8 cellular contexts compared by ENCODE assay signal in the genomic region with DNA sequence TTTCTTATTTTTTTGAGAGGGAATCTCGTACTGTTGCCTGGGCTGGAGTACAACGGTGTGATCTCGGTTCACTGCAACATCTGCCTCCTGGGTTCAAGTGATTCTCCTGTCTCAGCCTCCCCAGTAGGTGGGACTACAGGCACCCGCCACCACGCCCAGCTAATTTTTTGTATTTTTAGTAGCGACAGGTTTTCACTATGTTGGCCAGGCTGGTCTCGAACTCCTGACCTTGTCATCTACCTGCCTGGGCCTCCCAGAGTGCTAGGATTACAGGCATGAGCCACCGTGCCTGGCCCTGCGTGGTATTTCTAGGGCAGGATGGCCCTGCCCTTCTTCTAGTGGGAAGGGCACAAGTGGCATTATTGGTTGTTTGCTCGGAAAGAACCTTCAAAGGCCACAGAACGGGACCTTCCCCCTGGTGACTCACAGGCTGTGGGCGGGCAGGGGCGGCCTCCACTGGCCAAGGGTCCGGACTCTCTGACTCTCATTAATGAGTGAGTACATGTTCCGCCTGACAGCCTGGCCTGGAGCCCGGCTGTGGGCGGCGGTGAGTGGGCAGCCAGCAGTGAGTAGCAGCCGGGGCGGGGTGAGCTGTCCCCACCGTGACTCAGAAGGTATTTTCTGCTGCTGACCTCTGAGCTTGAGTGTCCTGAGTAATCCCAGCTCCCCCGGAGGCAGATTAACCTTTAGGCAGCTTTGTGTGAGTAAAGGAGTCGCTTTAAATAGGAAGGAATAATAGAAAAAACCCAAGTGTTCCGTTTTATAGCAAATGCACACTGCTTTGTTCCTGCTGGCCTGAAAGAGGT. TPM values are rescaled to one million over a fixed set of nuclear protein-coding genes. Genes with fewer than 3 reads are reported as not detected.
DNase-seq lines count a peak whose midpoint lies in the region; ATAC-seq and TF ChIP-seq lines count a peak whose summit lies in the region.

No MANE protein-coding gene starts in this region.

- peaks cover 94% of the 10 kb centered on the region for H4K20me1 ChIP-seq in OCI-LY3 (ENCODE audit: insufficient read depth, low read length)
- peaks cover 98% of the 10 kb centered on the region for H4K20me1 ChIP-seq in neural progenitor cell (ENCODE audit: low read depth)

- H3K27ac Mint-ChIP-seq in activated T-cell treated with anti-CD3 and anti-CD28 coated beads, Interleukin-2, amount 50 U/mL, for 72 hours, result peak overlapping the region; percentile 95
- H3K27ac Mint-ChIP-seq in neural progenitor cell, result peak overlapping the region; percentile 91

- H3F3A ChIP-seq in neural progenitor cell (ENCODE audit: low read depth), result peaks cover 69% of the 10 kb centered on the region

- peaks cover 54% of the 10 kb centered on the region for H3K4me1 ChIP-seq in OCI-LY3 (ENCODE audit: low read length)
- H3K4me1 ChIP-seq in neural progenitor cell, result peaks cover 33% of the 10 kb centered on the region

- H3K36me3 Mint-ChIP-seq in activated T-cell treated with anti-CD3 and anti-CD28 coated beads, Interleukin-2, amount 50 U/mL, for 72 hours (ENCODE audit: insufficient read depth in 2 of 2), result peaks cover 2 to 4% of the 10 kb centered on the region in 2 donors
- no peaks in the 10 kb centered on the region for H3K36me3 Mint-ChIP-seq in neural progenitor cell

- no peak for TF ChIP-seq CTCF in OCI-LY3 (IDR thresholded peaks at IDR 0.05; ENCODE audit: low read depth, low read length)
- TF ChIP-seq CTCF in fibroblast of pulmonary artery (IDR thresholded peaks at IDR 0.05; ENCODE audit: low read length, missing control alignments), result no peak
- TF ChIP-seq CTCF in neural progenitor cell (IDR thresholded peaks at IDR 0.05), result no peak

- H3K9me3 ChIP-seq in OCI-LY3 (ENCODE audit: insufficient read depth, low read length), result no peaks in the 10 kb centered on the region
- no peaks in the 10 kb centered on the region for H3K9me3 ChIP-seq in neural progenitor cell (ENCODE audit: low read depth)

- ATAC-seq in HG02885 (IDR thresholded peaks at IDR 0.05; ENCODE audit: poor library complexity, unreplicated experiment), result peak; percentile 53
- peak; percentile 68 to 75 for ATAC-seq in activated T-cell treated with anti-CD3 and anti-CD28 coated beads, Interleukin-2, amount 50 U/mL, for 72 hours (replicated peaks in 1 of 2)

- no peaks in the 10 kb centered on the region for H3K9me3 Mint-ChIP-seq in activated T-cell treated with anti-CD3 and anti-CD28 coated beads, Interleukin-2, amount 50 U/mL, for 72 hours
- H3K9me3 Mint-ChIP-seq in neural progenitor cell, result no peaks in the 10 kb centered on the region

- H3K4me3 Mint-ChIP-seq in activated T-cell treated with anti-CD3 and anti-CD28 coated beads, Interleukin-2, amount 50 U/mL, for 72 hours, result peak overlapping the region; percentile 79 to 87
- peak overlapping the region; percentile 79 for H3K4me3 Mint-ChIP-seq in neural progenitor cell

- H3K4me2 ChIP-seq in OCI-LY3 (ENCODE audit: low read length), result peak overlapping the region; percentile 64
- peak overlapping the region; percentile 8 for H3K4me2 ChIP-seq in neural progenitor cell

- peaks cover 97% of the 10 kb centered on the region for H3K79me2 ChIP-seq in OCI-LY3 (ENCODE audit: low read length)
- H3K79me2 ChIP-seq in neural progenitor cell (ENCODE audit: low read depth), result peaks cover 90% of the 10 kb centered on the region

- no peaks in the 10 kb centered on the region for H3K27me3 Mint-ChIP-seq in activated T-cell treated with anti-CD3 and anti-CD28 coated beads, Interleukin-2, amount 50 U/mL, for 72 hours (ENCODE audit: low read depth)
- peaks cover 13% of the 10 kb centered on the region for H3K27me3 Mint-ChIP-seq in neural progenitor cell (ENCODE audit: insufficient read depth, low read depth)

- no peaks in the 10 kb centered on the region for H3K27me3 ChIP-seq in OCI-LY3 (ENCODE audit: low read depth, low read length)
- H3K27me3 ChIP-seq in neural progenitor cell, result no peaks in the 10 kb centered on the region

- H3K27ac ChIP-seq in OCI-LY3 (ENCODE audit: low read length), result no peak overlapping the region
- H3K27ac ChIP-seq in neural progenitor cell, result peak overlapping the region; percentile 54

- no peak overlapping the region for H2AFZ ChIP-seq in OCI-LY3 (ENCODE audit: low read depth, low read length)
- no peak overlapping the region for H2AFZ ChIP-seq in neural progenitor cell (replicated peaks)

- H3K36me3 ChIP-seq in OCI-LY3 (replicated peaks; ENCODE audit: low read depth, low read length) (peaks cover 21% of the 10 kb centered on the region), neural progenitor cell (no peaks in the 10 kb centered on the region)

- peaks cover 78% of the 10 kb centered on the region for H3K4me1 Mint-ChIP-seq in activated T-cell treated with anti-CD3 and anti-CD28 coated beads, Interleukin-2, amount 50 U/mL, for 72 hours (ENCODE audit: low read depth)
- H3K4me1 Mint-ChIP-seq in neural progenitor cell, result peaks cover 69% of the 10 kb centered on the region

- peak; percentile 11 for DNase-seq in NCI-H82 (lab: John Stamatoyannopoulos, UW)
- DNase-seq in NCI-H82 treated with DMSO at 0.1 percent for 48 hours (lab: John Stamatoyannopoulos, UW; ENCODE audit: unreplicated experiment), result no peak
- DNase-seq in activated T-cell treated with anti-CD3 and anti-CD28 coated beads, Interleukin-2, amount 50 U/mL, for 72 hours, result peak; percentile 88 to 89
- DNase-seq in fibroblast of pulmonary artery (ENCODE audit: low read depth), result peak; percentile 97
- DNase-seq in neural progenitor cell (ENCODE audit: low spot score), result peak; percentile 93
- peak; percentile 91 for DNase-seq in superior temporal gyrus (ENCODE audit: extremely low spot score)

- no peak overlapping the region for H3K9ac ChIP-seq in OCI-LY3 (ENCODE audit: low read length)
- no peak overlapping the region for H3K9ac ChIP-seq in neural progenitor cell

- H3K4me3 ChIP-seq in OCI-LY3 (ENCODE audit: low read length) (peak overlapping the region; percentile 4), fibroblast of pulmonary artery (replicated peaks; ENCODE audit: low read depth, low read length) (peak overlapping the region; percentile 21), neural progenitor cell (no peak overlapping the region)

RNA-seq across cellular contexts. Expression of a gene that starts 5.1 kb away (rescaled TPM):
- 10 to 100 TPM; 50.4 to 55.4 TPM for total RNA-seq in activated T-cell treated with anti-CD3 and anti-CD28 coated beads, Interleukin-2, amount 50 U/mL, for 72 hours
- total RNA-seq in neural progenitor cell (ENCODE audit: low replicate concordance), result 8.9 and 21.1 TPM in 2 replicates

RNA-seq across cellular contexts. Expression of a gene that starts 17.5 kb away (rescaled TPM):
- 100 to 1,000 TPM; 111 to 114 TPM for total RNA-seq in activated T-cell treated with anti-CD3 and anti-CD28 coated beads, Interleukin-2, amount 50 U/mL, for 72 hours
- 50.9 and 93.7 TPM in 2 replicates for total RNA-seq in neural progenitor cell (ENCODE audit: low replicate concordance)
